In genomic region chr2:11040992-11041391, GRCh38 we compare ENCODE assay signal across 17 cellular contexts.
DNase-seq lines count a peak whose midpoint lies in the region; ATAC-seq and TF ChIP-seq lines count a peak whose summit lies in the region.
"Had no signal": no experiment of that assay in that cellular context is flagged by ENCODE, and none has a peak within 500 bp of the region (broad histone marks: within the 10 kb centered on the region; RNA-seq: fewer than 3 reads in every experiment).

No MANE protein-coding gene starts in this region.

- TF ChIP-seq CTCF in lower lobe of right lung (IDR thresholded peaks at IDR 0.05): no peak

- peaks cover 34 to 48% of the 10 kb centered on the region in 2 donors for H3K27me3 Mint-ChIP-seq in stimulated activated naive B cell treated with anti-CD40 and anti-IgM and Interleukin-4, amounts not matched to agents 10 μg/mL and 1 μg/mL and 100 μg/mL, for 72 hours
- H3K27me3 Mint-ChIP-seq in activated T-helper 2 cell treated with anti-CD3 and anti-CD28 coated beads, Interferon-gamma antibody, Interleukin-2, Interleukin-4, amounts not matched to agents 10 μg/mL and 5 μg/mL and 100 μg/mL, durations not matched to agents 14 hours and 24 hours and 36 hours (ENCODE audit: low read depth): peaks cover 8% of the 10 kb centered on the region

- no peak overlapping the region for H3K4me3 ChIP-seq in lower lobe of right lung
- H3K4me3 ChIP-seq: A549, HAP-1, K562 had no signal

- no peak overlapping the region for H3K4me3 Mint-ChIP-seq in stimulated activated naive B cell treated with anti-CD40 and anti-IgM and Interleukin-4, amounts not matched to agents 10 μg/mL and 1 μg/mL and 100 μg/mL, for 72 hours
- no peak overlapping the region for H3K4me3 Mint-ChIP-seq in activated T-helper 2 cell treated with anti-CD3 and anti-CD28 coated beads, Interferon-gamma antibody, Interleukin-2, Interleukin-4, amounts not matched to agents 10 μg/mL and 5 μg/mL and 100 μg/mL, durations not matched to agents 14 hours and 24 hours and 36 hours (ENCODE audit: low read depth)
- H3K4me3 Mint-ChIP-seq: CD4-positive, alpha-beta T cell had no signal

- peaks cover 14% of the 10 kb centered on the region for H3K9me3 ChIP-seq in lower lobe of right lung
- H3K9me3 ChIP-seq: Caco-2 had no signal

- H3K27ac Mint-ChIP-seq in stimulated activated naive B cell treated with anti-CD40 and anti-IgM and Interleukin-4, amounts not matched to agents 10 μg/mL and 1 μg/mL and 100 μg/mL, for 72 hours: peak overlapping the region; percentile 31
- H3K27ac Mint-ChIP-seq in activated T-helper 2 cell treated with anti-CD3 and anti-CD28 coated beads, Interferon-gamma antibody, Interleukin-2, Interleukin-4, amounts not matched to agents 10 μg/mL and 5 μg/mL and 100 μg/mL, durations not matched to agents 14 hours and 24 hours and 36 hours: no peak overlapping the region
- H3K27ac Mint-ChIP-seq: CD4-positive, alpha-beta T cell had no signal

- ATAC-seq in Right ventricle myocardium inferior: no peak
- ATAC-seq in stimulated activated naive B cell treated with anti-CD40 and anti-IgM and Interleukin-4, amounts not matched to agents 10 μg/mL and 1 μg/mL and 100 μg/mL, for 72 hours (replicated peaks): no peak
- ATAC-seq in lower lobe of right lung: no peak
- ATAC-seq: A549, K562 had no signal

- no peaks in the 10 kb centered on the region for H3K4me1 Mint-ChIP-seq in stimulated activated naive B cell treated with anti-CD40 and anti-IgM and Interleukin-4, amounts not matched to agents 10 μg/mL and 1 μg/mL and 100 μg/mL, for 72 hours
- H3K4me1 Mint-ChIP-seq in activated T-helper 2 cell treated with anti-CD3 and anti-CD28 coated beads, Interferon-gamma antibody, Interleukin-2, Interleukin-4, amounts not matched to agents 10 μg/mL and 5 μg/mL and 100 μg/mL, durations not matched to agents 14 hours and 24 hours and 36 hours (ENCODE audit: low read depth): no peaks in the 10 kb centered on the region

- H3K27me3 ChIP-seq in lower lobe of right lung (ENCODE audit: low read depth): no peaks in the 10 kb centered on the region

- intact Hi-C loops in cardiac septum (cut with DNase I): no loop called here
- intact Hi-C loops in Right ventricle myocardium inferior (cut with DNase I): no loop called here
- intact Hi-C loops in activated T-helper 2 cell treated with anti-CD3 and anti-CD28 coated beads, Interferon-gamma antibody, Interleukin-2, Interleukin-4, amounts not matched to agents 10 μg/mL and 5 μg/mL and 100 μg/mL, durations not matched to agents 14 hours and 24 hours and 36 hours (cut with micrococcal nuclease): no loop called here
- intact Hi-C loops in lower lobe of right lung (cut with DNase I): no loop called here

- no peaks in the 10 kb centered on the region for H3K36me3 ChIP-seq in lower lobe of right lung
- H3K36me3 ChIP-seq: HAP-1 had no signal

- no peaks in the 10 kb centered on the region for H3K4me1 ChIP-seq in lower lobe of right lung
- H3K4me1 ChIP-seq: A549, Caco-2 had no signal

- H3K9me3 Mint-ChIP-seq in stimulated activated naive B cell treated with anti-CD40 and anti-IgM and Interleukin-4, amounts not matched to agents 10 μg/mL and 1 μg/mL and 100 μg/mL, for 72 hours: peaks cover 22 to 24% of the 10 kb centered on the region in 2 donors
- H3K9me3 Mint-ChIP-seq in activated T-helper 2 cell treated with anti-CD3 and anti-CD28 coated beads, Interferon-gamma antibody, Interleukin-2, Interleukin-4, amounts not matched to agents 10 μg/mL and 5 μg/mL and 100 μg/mL, durations not matched to agents 14 hours and 24 hours and 36 hours: peaks cover 21% of the 10 kb centered on the region

- DNase-seq in cardiac septum (ENCODE audit: low spot score): peak; percentile 29
- DNase-seq in Right ventricle myocardium inferior (ENCODE audit: missing footprints): no peak
- DNase-seq in mucosa of gallbladder (ENCODE audit: low spot score): peak; percentile 8
- no peak for DNase-seq in stimulated activated naive B cell treated with anti-CD40 and anti-IgM and Interleukin-4, amounts not matched to agents 10 μg/mL and 1 μg/mL and 100 μg/mL, for 72 hours
- no peak for DNase-seq in HPDE6-E6E7 (ENCODE audit: extremely low spot score)
- no peak for DNase-seq in activated T-helper 2 cell treated with anti-CD3 and anti-CD28 coated beads, Interferon-gamma antibody, Interleukin-2, Interleukin-4, amounts not matched to agents 10 μg/mL and 5 μg/mL and 100 μg/mL, durations not matched to agents 14 hours and 24 hours and 36 hours (ENCODE audit: low spot score)
- no peak for DNase-seq in lower lobe of right lung
- DNase-seq: AML-193; Caco-2; CD4-positive, alpha-beta T cell; IMR-90 had no signal

- H3K36me3 Mint-ChIP-seq in stimulated activated naive B cell treated with anti-CD40 and anti-IgM and Interleukin-4, amounts not matched to agents 10 μg/mL and 1 μg/mL and 100 μg/mL, for 72 hours: peaks cover 4% of the 10 kb centered on the region in 2 donors
- H3K36me3 Mint-ChIP-seq in activated T-helper 2 cell treated with anti-CD3 and anti-CD28 coated beads, Interferon-gamma antibody, Interleukin-2, Interleukin-4, amounts not matched to agents 10 μg/mL and 5 μg/mL and 100 μg/mL, durations not matched to agents 14 hours and 24 hours and 36 hours (ENCODE audit: low read depth): no peaks in the 10 kb centered on the region

- no peak overlapping the region for H3K27ac ChIP-seq in lower lobe of right lung
- H3K27ac ChIP-seq: 22Rv1, A549, C4-2B, HL-60 had no signal

Comparison
In these comparisons a context has a peak if more than half of its experiments do, and no peak if none do; other contexts are left out.
1. DNase-seq: peak in cardiac septum (single experiment) and mucosa of gallbladder (single experiment); none in Right ventricle myocardium inferior (single experiment), stimulated activated naive B cell treated with anti-CD40 and anti-IgM and Interleukin-4, amounts not matched to agents 10 μg/mL and 1 μg/mL and 100 μg/mL, for 72 hours (single experiment), HPDE6-E6E7 (single experiment), activated T-helper 2 cell treated with anti-CD3 and anti-CD28 coated beads, Interferon-gamma antibody, Interleukin-2, Interleukin-4, amounts not matched to agents 10 μg/mL and 5 μg/mL and 100 μg/mL, durations not matched to agents 14 hours and 24 hours and 36 hours (single experiment) and lower lobe of right lung (single experiment).